Comparison of ENCODE assay signal across 8 cellular contexts in the genomic region with DNA sequence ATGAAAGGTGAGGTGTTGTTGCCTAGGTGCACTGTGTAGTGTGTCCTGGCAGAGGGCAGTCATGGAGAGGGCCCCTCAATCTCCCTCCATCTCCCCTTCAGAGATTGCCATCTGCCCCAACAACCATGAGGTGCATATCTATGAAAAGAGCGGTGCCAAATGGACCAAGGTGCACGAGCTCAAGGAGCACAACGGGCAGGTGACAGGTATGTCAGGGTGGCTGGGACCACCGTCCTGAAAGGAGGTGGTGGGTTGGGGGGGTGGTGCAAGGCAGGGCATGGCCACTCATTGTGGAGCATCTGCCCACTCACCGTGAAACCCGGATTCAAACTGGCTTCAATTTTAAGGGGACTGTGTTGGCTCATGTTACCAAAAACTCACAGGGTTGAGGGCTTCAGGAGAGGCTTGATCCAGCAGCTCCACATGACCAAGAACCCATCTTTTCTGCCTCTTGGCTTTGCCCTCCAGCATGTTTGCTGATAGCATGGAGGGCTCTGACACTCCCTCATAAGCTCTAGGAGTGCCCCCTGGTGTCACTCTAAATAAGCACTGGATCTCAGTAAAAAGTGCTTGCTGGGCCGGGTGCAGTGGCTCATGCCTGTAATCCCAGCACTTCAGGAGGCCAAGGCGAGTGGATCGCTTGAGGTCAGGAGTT. TPM values are rescaled to one million over a fixed set of nuclear protein-coding genes. Genes with fewer than 3 reads are reported as not detected.
DNase-seq lines count a peak whose midpoint lies in the region; ATAC-seq and TF ChIP-seq lines count a peak whose summit lies in the region.

No MANE protein-coding gene starts in this region.

- no peaks in the 10 kb centered on the region for H4K20me1 ChIP-seq in OCI-LY7 (ENCODE audit: insufficient read depth, low read length)

- H2AFZ ChIP-seq in OCI-LY7 (ENCODE audit: low read length), result no peak overlapping the region

- TF ChIP-seq CTCF in 22Rv1 (IDR thresholded peaks at IDR 0.05) (peak; percentile 31; the same call in 1 of the 2 replicates), GM06990 (IDR thresholded peaks at IDR 0.05; ENCODE audit: insufficient read depth, low read length, poor library complexity, severe bottlenecking) (peak; percentile 48), OCI-LY7 (conservative IDR thresholded peaks at IDR 0.05; ENCODE audit: low read length) (peak; percentile 75), vagina (IDR thresholded peaks at IDR 0.05) (no peak)

- H3K9me2 ChIP-seq in OCI-LY7 (ENCODE audit: insufficient read depth, low read length), result no peaks in the 10 kb centered on the region

- no peak overlapping the region for H3K27ac ChIP-seq in 22Rv1
- H3K27ac ChIP-seq in OCI-LY7 (ENCODE audit: low read depth, low read length, poor library complexity, severe bottlenecking), result no peak overlapping the region
- no peak overlapping the region for H3K27ac ChIP-seq in vagina

- no peak for ATAC-seq in HG02623 (IDR thresholded peaks at IDR 0.05; ENCODE audit: unreplicated experiment)

- intact Hi-C loops in OCI-LY7 (cut with micrococcal nuclease; ENCODE audit: unreplicated experiment) (loop anchor here (1.0 kb wide), 1 partner anchor 21 kb away; no protein-coding TSS in a partner anchor), vagina (cut with DNase I) (no loop called here)

- peaks cover 29% of the 10 kb centered on the region for H3K79me2 ChIP-seq in OCI-LY7 (ENCODE audit: insufficient read depth, low read depth, low read length)

- POLR2A ChIA-PET in OCI-LY7 (lab: Charles Lee), result interaction anchor here (0.6 to 1.7 kb wide), 2 partner anchors 22 to 712 kb away, joined by 3 to 4 read pairs; a partner anchor contains a TSS

- H3K9me3 ChIP-seq in OCI-LY7 (ENCODE audit: low read length), result no peaks in the 10 kb centered on the region
- H3K9me3 ChIP-seq in vagina, result no peaks in the 10 kb centered on the region

- no peak overlapping the region for H3K4me2 ChIP-seq in OCI-LY7 (ENCODE audit: low read length)

- H3K4me3 ChIP-seq in GM06990 (replicated peaks; ENCODE audit: low read depth, low read length), result no peak overlapping the region
- no peak overlapping the region for H3K4me3 ChIP-seq in OCI-LY7 (ENCODE audit: low read depth, low read length, poor library complexity, severe bottlenecking)
- no peak overlapping the region for H3K4me3 ChIP-seq in vagina

- peaks cover 8% of the 10 kb centered on the region for H3K4me1 ChIP-seq in OCI-LY7 (ENCODE audit: insufficient read depth, low read length, poor library complexity, severe bottlenecking)
- no peaks in the 10 kb centered on the region for H3K4me1 ChIP-seq in vagina

- no TSS peak for BruUV-seq in OCI-LY7 (replicated peaks; lab: Mats Ljungman, UMichigan)

- H3K27me3 ChIP-seq in GM06990 (replicated peaks; ENCODE audit: control insufficient read depth, insufficient read depth, low read length) (no peaks in the 10 kb centered on the region), vagina (no peaks in the 10 kb centered on the region)

- H3K36me3 ChIP-seq in GM06990 (ENCODE audit: control insufficient read depth, insufficient read depth, low read length) (peaks cover 59% of the 10 kb centered on the region), OCI-LY7 (ENCODE audit: insufficient read depth, low read length) (peaks cover 71% of the 10 kb centered on the region), vagina (peaks cover 0 to 42% of the 10 kb centered on the region in 2 donors)

- TF ChIP-seq POLR2A in vagina (IDR thresholded peaks at IDR 0.05), result no peak

- CTCF ChIA-PET in OCI-LY7 (lab: Charles Lee; ENCODE audit: unreplicated experiment), result interaction anchor here (0.6 kb wide), 1 partner anchor 21 kb away, joined by 3 read pairs; a partner anchor contains a TSS

- no peak for DNase-seq in GM06990 (ENCODE audit: extremely low read depth, insufficient read length)
- DNase-seq in OCI-LY7 (ENCODE audit: low spot score), result peak; percentile 70
- DNase-seq in effector CD8-positive, alpha-beta T cell (lab: John Stamatoyannopoulos, UW), result peak; percentile 20
- no peak for DNase-seq in stimulated activated CD4-positive, alpha-beta T cell treated with anti-CD3 and anti-CD28 coated beads, Interleukin-2, amount 100 ng/mL, for 24 hours
- no peak for DNase-seq in Ammon's horn (ENCODE audit: low spot score)
- no peak for DNase-seq in vagina (ENCODE audit: extremely low spot score in 2 of 2)

RNA-seq across cellular contexts. Expression of a gene that starts 12.2 kb away (rescaled TPM):
- 174 and 191 TPM in 2 replicates for total RNA-seq in OCI-LY7 (2014; rRNA removed; shearing (Covaris generic))
- total RNA-seq in OCI-LY7 (2022) (168 and 169 TPM in 2 replicates), vagina (114 TPM)

RNA-seq across cellular contexts. Expression of a gene that starts 21.7 kb away (rescaled TPM):
- 33.7 and 50.0 TPM in 2 replicates for total RNA-seq in OCI-LY7 (2014; rRNA removed; shearing (Covaris generic))
- total RNA-seq in OCI-LY7 (2022) (132 and 135 TPM in 2 replicates), vagina (48.1 TPM)

RNA-seq across cellular contexts. Expression of a gene that starts 22.1 kb away (rescaled TPM):
- 104 and 118 TPM in 2 replicates for total RNA-seq in OCI-LY7 (2014; rRNA removed; shearing (Covaris generic))
- total RNA-seq in OCI-LY7 (2022) (100 and 114 TPM in 2 replicates), vagina (52.3 TPM)

RNA-seq across cellular contexts. Expression of a gene that starts 51.9 kb away (rescaled TPM):
- total RNA-seq in OCI-LY7 (2014; rRNA removed; shearing (Covaris generic)), result 11.0 and 11.1 TPM in 2 replicates
- total RNA-seq in OCI-LY7 (2022) (7.6 and 11.3 TPM in 2 replicates), vagina (6.1 TPM)

RNA-seq across cellular contexts. Expression of a gene that starts 52.0 kb away (rescaled TPM):
- 75.3 and 84.4 TPM in 2 replicates for total RNA-seq in OCI-LY7 (2014; rRNA removed; shearing (Covaris generic))
- total RNA-seq in OCI-LY7 (2022) (88.6 and 91.9 TPM in 2 replicates), vagina (23.8 TPM)

Comparison
In these comparisons a context has a peak if more than half of its experiments do, and no peak if none do; other contexts are left out.
1. CTCF ChIP-seq: peak in 22Rv1 (single experiment), GM06990 (single experiment) and OCI-LY7 (single experiment); none in vagina (0 of 3).
2. DNase-seq: peak in OCI-LY7 (single experiment) and effector CD8-positive, alpha-beta T cell (single experiment); none in GM06990 (single experiment), stimulated activated CD4-positive, alpha-beta T cell treated with anti-CD3 and anti-CD28 coated beads, Interleukin-2, amount 100 ng/mL, for 24 hours (0 of 2), Ammon's horn (single experiment) and vagina (0 of 2).